8 cellular contexts compared by ENCODE assay signal in the genomic region with DNA sequence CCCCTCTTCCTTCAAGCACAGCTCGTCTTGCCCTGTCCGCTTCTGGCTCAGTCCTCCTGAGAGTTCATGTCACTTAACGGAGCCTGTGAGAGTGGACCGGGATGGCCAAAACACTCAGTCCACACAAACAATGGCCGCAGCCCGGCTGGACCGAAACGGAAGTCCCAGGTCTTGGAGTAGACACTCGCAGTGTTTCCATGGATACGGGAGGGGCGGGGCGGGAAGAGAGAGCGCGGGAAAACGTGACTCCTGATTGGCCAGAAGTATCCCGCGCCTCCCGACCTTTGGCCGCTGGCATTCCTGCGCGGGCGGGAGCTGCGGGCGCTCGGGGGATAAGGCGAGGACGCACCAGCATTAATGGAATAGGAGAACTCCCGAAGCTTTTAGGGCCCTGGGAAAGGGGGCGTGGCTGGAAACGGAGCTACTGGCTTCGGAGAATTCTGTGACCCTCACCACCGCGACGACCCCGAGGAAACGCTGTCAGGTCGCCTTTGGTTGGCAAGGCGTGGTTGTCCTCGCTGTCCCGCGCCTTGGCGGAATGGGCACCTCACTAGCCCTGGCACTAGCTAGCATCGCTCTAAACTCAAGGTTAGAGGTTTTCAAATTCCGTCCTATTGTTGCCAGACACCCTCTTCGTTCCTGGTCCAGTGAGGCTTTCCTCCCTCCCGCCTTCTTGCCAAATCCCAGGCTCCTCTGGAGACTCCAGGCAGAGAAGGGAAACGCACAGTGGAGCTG. TPM values are rescaled to one million over a fixed set of nuclear protein-coding genes. Genes with fewer than 3 reads are reported as not detected.
DNase-seq lines count a peak whose midpoint lies in the region; ATAC-seq and TF ChIP-seq lines count a peak whose summit lies in the region.

A gene with protein sequence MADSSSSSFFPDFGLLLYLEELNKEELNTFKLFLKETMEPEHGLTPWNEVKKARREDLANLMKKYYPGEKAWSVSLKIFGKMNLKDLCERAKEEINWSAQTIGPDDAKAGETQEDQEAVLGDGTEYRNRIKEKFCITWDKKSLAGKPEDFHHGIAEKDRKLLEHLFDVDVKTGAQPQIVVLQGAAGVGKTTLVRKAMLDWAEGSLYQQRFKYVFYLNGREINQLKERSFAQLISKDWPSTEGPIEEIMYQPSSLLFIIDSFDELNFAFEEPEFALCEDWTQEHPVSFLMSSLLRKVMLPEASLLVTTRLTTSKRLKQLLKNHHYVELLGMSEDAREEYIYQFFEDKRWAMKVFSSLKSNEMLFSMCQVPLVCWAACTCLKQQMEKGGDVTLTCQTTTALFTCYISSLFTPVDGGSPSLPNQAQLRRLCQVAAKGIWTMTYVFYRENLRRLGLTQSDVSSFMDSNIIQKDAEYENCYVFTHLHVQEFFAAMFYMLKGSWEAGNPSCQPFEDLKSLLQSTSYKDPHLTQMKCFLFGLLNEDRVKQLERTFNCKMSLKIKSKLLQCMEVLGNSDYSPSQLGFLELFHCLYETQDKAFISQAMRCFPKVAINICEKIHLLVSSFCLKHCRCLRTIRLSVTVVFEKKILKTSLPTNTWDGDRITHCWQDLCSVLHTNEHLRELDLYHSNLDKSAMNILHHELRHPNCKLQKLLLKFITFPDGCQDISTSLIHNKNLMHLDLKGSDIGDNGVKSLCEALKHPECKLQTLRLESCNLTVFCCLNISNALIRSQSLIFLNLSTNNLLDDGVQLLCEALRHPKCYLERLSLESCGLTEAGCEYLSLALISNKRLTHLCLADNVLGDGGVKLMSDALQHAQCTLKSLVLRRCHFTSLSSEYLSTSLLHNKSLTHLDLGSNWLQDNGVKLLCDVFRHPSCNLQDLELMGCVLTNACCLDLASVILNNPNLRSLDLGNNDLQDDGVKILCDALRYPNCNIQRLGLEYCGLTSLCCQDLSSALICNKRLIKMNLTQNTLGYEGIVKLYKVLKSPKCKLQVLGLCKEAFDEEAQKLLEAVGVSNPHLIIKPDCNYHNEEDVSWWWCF (plus strand): TSS at position 297 of the 735 bp plus-strand sequence. CDS start 18,108 bp downstream, outside the sequence.
A gene (minus strand): TSS at position 164 of the 735 bp plus-strand sequence. CDS start 17,511 bp downstream, outside the sequence.

- H3K27me3 Mint-ChIP-seq in Calu3 (ENCODE audit: unreplicated experiment) (no peaks in the 10 kb centered on the region), H9 (ENCODE audit: low read depth) (peaks cover 13% of the 10 kb centered on the region)
- H3K27me3 Mint-ChIP-seq in CD8-positive, alpha-beta memory T cell: peaks cover 30 to 37% of the 10 kb centered on the region in 2 donors

- H4K5ac ChIP-seq in H9 (ENCODE audit: insufficient read length, low read depth, low read length): no peak within 1 kb of the TSS

- H3K4me2 ChIP-seq in H9 (ENCODE audit: insufficient read depth, insufficient read length, low read length): peak within 1 kb of the TSS; percentile 86

- H3T11ph ChIP-seq in H9 (ENCODE audit: low read length): no peak within 1 kb of the TSS

- H2BK12ac ChIP-seq in H9 (ENCODE audit: insufficient read length, low read depth, low read length): no peak within 1 kb of the TSS

- no peak within 1 kb of the TSS for H2BK20ac ChIP-seq in H9 (ENCODE audit: low read depth, low read length, poor library complexity, severe bottlenecking)

- H3K4me1 ChIP-seq in H9 (ENCODE audit: insufficient read depth, low read length) (no peaks in the 10 kb centered on the region), ascending aorta (peaks cover 0 to 8% of the 10 kb centered on the region in 2 donors), ovary (ENCODE audit: insufficient read depth) (peaks cover 3% of the 10 kb centered on the region)
- no peaks in the 10 kb centered on the region for H3K4me1 ChIP-seq in CD8-positive, alpha-beta memory T cell (ENCODE audit: insufficient read depth, low read length)

- no peak within 1 kb of the TSS for H2BK15ac ChIP-seq in H9 (ENCODE audit: low read depth, low read length)

- intact Hi-C loops in Calu3 (cut with micrococcal nuclease; ENCODE audit: unreplicated experiment) (no loop called here), ascending aorta (cut with DNase I) (no loop called here), left cardiac atrium (cut with DNase I) (no loop called here), ovary (cut with DNase I) (no loop called here)

- H3K23me2 ChIP-seq in H9 (ENCODE audit: insufficient read length, low read depth, low read length, poor library complexity, severe bottlenecking): peaks cover 3% of the 10 kb centered on the region

- POLR2A ChIA-PET in CD8-positive, alpha-beta memory T cell (lab: Charles Lee): no interaction called here

- H3K9me3 Mint-ChIP-seq in Calu3 (ENCODE audit: low read depth, unreplicated experiment): no peaks in the 10 kb centered on the region
- H3K9me3 Mint-ChIP-seq in H9: peaks cover 0 to 3% of the 10 kb centered on the region in 2 experiments; a peak in 2 of 5 replicates
- H3K9me3 Mint-ChIP-seq in CD8-positive, alpha-beta memory T cell: peaks cover 0 to 5% (median 2%) of the 10 kb centered on the region in 5 donors

- H3K9ac ChIP-seq in H9 (ENCODE audit: extremely low read depth, insufficient read length, low read length): peak within 1 kb of the TSS; percentile 85

- peaks cover 14% of the 10 kb centered on the region for H3K36me3 Mint-ChIP-seq in Calu3 (ENCODE audit: insufficient read depth, unreplicated experiment)
- H3K36me3 Mint-ChIP-seq in H9 (ENCODE audit: insufficient read depth in 1 of 3, low read depth in 3 of 3): no peaks in the 10 kb centered on the region; a peak in 1 of 7 replicates
- no peaks in the 10 kb centered on the region for H3K36me3 Mint-ChIP-seq in CD8-positive, alpha-beta memory T cell

- no peaks in the 10 kb centered on the region for H3K79me1 ChIP-seq in H9 (ENCODE audit: insufficient read depth, low read depth, low read length, poor library complexity, severe bottlenecking)

- H4K91ac ChIP-seq in H9 (ENCODE audit: insufficient read length, low read depth, low read length): no peak within 1 kb of the TSS

- H3K79me2 ChIP-seq in H9 (ENCODE audit: insufficient read depth, low read length): no peaks in the 10 kb centered on the region

- H3K4ac ChIP-seq in H9 (ENCODE audit: low read depth, low read length): no peak within 1 kb of the TSS

- CTCF ChIA-PET in Calu3 (lab: Charles Lee): interaction anchor here (0.6 kb wide), 1 partner anchor 194 kb away, joined by 8 read pairs; no protein-coding TSS in a partner anchor
- CTCF ChIA-PET in CD8-positive, alpha-beta memory T cell (lab: Charles Lee): no interaction called here

- H3K56ac ChIP-seq in H9 (ENCODE audit: insufficient read length, low read depth, low read length): no peak within 1 kb of the TSS

- H3K4me1 Mint-ChIP-seq in Calu3 (ENCODE audit: low read depth, unreplicated experiment) (no peaks in the 10 kb centered on the region), H9 (peaks cover 9 to 12% of the 10 kb centered on the region in 2 experiments)
- H3K4me1 Mint-ChIP-seq in CD8-positive, alpha-beta memory T cell: peaks cover 0 to 8% (median 0%) of the 10 kb centered on the region in 3 donors

- TF ChIP-seq CTCF in Calu3 (IDR thresholded peaks at IDR 0.05; ENCODE audit: unreplicated experiment) (no peak), H9 (conservative IDR thresholded peaks at IDR 0.05) (no peak), ascending aorta (IDR thresholded peaks at IDR 0.05) (no peak), ovary (IDR thresholded peaks at IDR 0.05) (no peak)

- TF ChIP-seq EP300 in ovary (IDR thresholded peaks at IDR 0.05): no peak

- BruUV-seq in Calu3 (replicated peaks; lab: Mats Ljungman, UMichigan): no TSS peak

- TF ChIP-seq POLR2A in ovary (IDR thresholded peaks at IDR 0.05): peak; percentile 6

- no peak within 1 kb of the TSS for H2AK5ac ChIP-seq in H9 (ENCODE audit: insufficient read length, low read length)

- H3K27ac ChIP-seq in H9 (ENCODE audit: insufficient read length, low read depth, low read length) (no peak within 1 kb of the TSS), ascending aorta (peak within 1 kb of the TSS; percentile 67 to 83), ovary (peak within 1 kb of the TSS; percentile 5 to 85)
- no peak within 1 kb of the TSS for H3K27ac ChIP-seq in CD8-positive, alpha-beta memory T cell (ENCODE audit: low read depth, low read length)

- H2AFZ ChIP-seq in H9 (ENCODE audit: low read length): peak within 1 kb of the TSS; percentile 94

- peak within 1 kb of the TSS; percentile 75 for H3K4me3 Mint-ChIP-seq in Calu3 (ENCODE audit: low read depth, unreplicated experiment)
- peak within 1 kb of the TSS; percentile 100 for H3K4me3 Mint-ChIP-seq in H9
- peak within 1 kb of the TSS in 1 of 7 donors; percentile 13 for H3K4me3 Mint-ChIP-seq in CD8-positive, alpha-beta memory T cell

- H4K8ac ChIP-seq in H9 (replicated peaks; ENCODE audit: insufficient read length, low read depth, low read length): no peak within 1 kb of the TSS

- no peak within 1 kb of the TSS for H2BK120ac ChIP-seq in H9 (ENCODE audit: low read depth, low read length, poor library complexity, severe bottlenecking)

- no peak within 1 kb of the TSS for H2BK5ac ChIP-seq in H9 (ENCODE audit: insufficient read length, low read length)

- H3K18ac ChIP-seq in H9 (ENCODE audit: insufficient read length, low read depth, low read length): peak within 1 kb of the TSS; percentile 93

- no peak within 1 kb of the TSS for H3K23ac ChIP-seq in H9 (ENCODE audit: insufficient read length, low read depth, low read length)

- H3K14ac ChIP-seq in H9 (ENCODE audit: insufficient read depth, low read length): peak within 1 kb of the TSS; percentile 86

- WGBS in H9 (ENCODE audit: extremely low coverage, insufficient read length, low lambda C conversion rate): no CpG with 5 or more reads among the region's 47 CpGs
- 1 to 2% (median 1%) methylated on average over 46 to 47 of the region's 47 CpGs for WGBS in ovary, 3 donors

- H3K27ac Mint-ChIP-seq in Calu3 (ENCODE audit: unreplicated experiment) (peak within 1 kb of the TSS; percentile 52), H9 (peak within 1 kb of the TSS; percentile 56 to 99 (median 96); a peak in 6 of 7 replicates)
- H3K27ac Mint-ChIP-seq in CD8-positive, alpha-beta memory T cell: no peak within 1 kb of the TSS

- peak within 1 kb of the TSS; percentile 71 to 75 for H3K4me3 ChIP-seq in ascending aorta
- H3K4me3 ChIP-seq in ovary: peak within 1 kb of the TSS; percentile 58
- no peak within 1 kb of the TSS for H3K4me3 ChIP-seq in CD8-positive, alpha-beta memory T cell (ENCODE audit: low read length)

- no peaks in the 10 kb centered on the region for H4K20me1 ChIP-seq in H9 (ENCODE audit: control insufficient read depth, insufficient read depth, insufficient read length)

- H3K27me3 ChIP-seq in H9 (ENCODE audit: insufficient read depth, low read length) (no peaks in the 10 kb centered on the region), ascending aorta (no peaks in the 10 kb centered on the region), ovary (no peaks in the 10 kb centered on the region)
- H3K27me3 ChIP-seq in CD8-positive, alpha-beta memory T cell (ENCODE audit: insufficient read depth, low read length, poor library complexity, severe bottlenecking): no peaks in the 10 kb centered on the region

- DNase-seq in Calu3 (peak; percentile 81), H9 (peak; percentile 98), NCI-H2227 treated with DMSO at 0.1 percent for 48 hours (lab: John Stamatoyannopoulos, UW) (peak; percentile 85), ascending aorta (ENCODE audit: low spot score in 2 of 2) (peak; percentile 58 to 96), left cardiac atrium (peak; percentile 95), ovary (peak; percentile 94 to 97 (median 95))
- DNase-seq in CD8-positive, alpha-beta memory T cell: no peak

- H3K36me3 ChIP-seq in ascending aorta (no peaks in the 10 kb centered on the region), ovary (no peaks in the 10 kb centered on the region)
- H3K36me3 ChIP-seq in CD8-positive, alpha-beta memory T cell (ENCODE audit: insufficient read depth, low read length): no peaks in the 10 kb centered on the region

- peak; percentile 99 to 100 for ATAC-seq in left cardiac atrium
- ATAC-seq in GM21367 (IDR thresholded peaks at IDR 0.05; ENCODE audit: unreplicated experiment): no peak

- no peaks in the 10 kb centered on the region for H3K9me3 ChIP-seq in H9 (ENCODE audit: control insufficient read depth, low read depth, low read length)
- no peaks in the 10 kb centered on the region for H3K9me3 ChIP-seq in ascending aorta
- no peaks in the 10 kb centered on the region for H3K9me3 ChIP-seq in ovary
- H3K9me3 ChIP-seq in CD8-positive, alpha-beta memory T cell (ENCODE audit: low read length): no peaks in the 10 kb centered on the region

RNA-seq across cellular contexts. Expression of the first gene that starts in this region (rescaled TPM):
- total RNA-seq in Calu3 (2022): not detected in 2 replicates
- 0.07 TPM in 1 of 2 replicates, not detected in the other for total RNA-seq in H9 (2021)
- total RNA-seq in ascending aorta: not detected
- total RNA-seq in left cardiac atrium: not detected
- total RNA-seq in ovary: under 1 TPM in 6 of 7 donors, not detected in 1; 0.10 to 0.33 (median 0.19) TPM
- under 1 TPM; 0.08 to 0.15 TPM for polyA plus RNA-seq in ovary
- total RNA-seq in CD8-positive, alpha-beta memory T cell: not detected
- not detected for polyA plus RNA-seq in CD8-positive, alpha-beta memory T cell

RNA-seq across cellular contexts. Expression of the second gene that starts in this region (rescaled TPM):
- total RNA-seq in Calu3 (2022) (3.0 and 3.1 TPM in 2 replicates), H9 (2021) (4.0 and 5.0 TPM in 2 replicates), ascending aorta (not detected), left cardiac atrium (1 to 10 TPM; 1.4 to 1.5 TPM), ovary (1 to 10 TPM; 3.7 to 6.8 (median 6.5) TPM)
- 1 to 10 TPM; 3.2 to 3.5 TPM for polyA plus RNA-seq in ovary
- not detected for total RNA-seq in CD8-positive, alpha-beta memory T cell
- not detected for polyA plus RNA-seq in CD8-positive, alpha-beta memory T cell

Comparison
In these comparisons a context has a peak if more than half of its experiments do, and no peak if none do; other contexts are left out.
1. Peak in DNase-seq, H3K4me3 ChIP-seq and H3K27ac ChIP-seq in ascending aorta; RNA of the genes that start here not detected or under 1 TPM.
2. DNase-seq: peak in Calu3 (single experiment), H9 (single experiment), NCI-H2227 treated with DMSO at 0.1 percent for 48 hours (single experiment), left cardiac atrium (single experiment) and ovary (5 of 5); none in CD8-positive, alpha-beta memory T cell (0 of 5).
3. H3K27ac Mint-ChIP-seq: peak in Calu3 (single experiment) and H9 (3 of 3); none in CD8-positive, alpha-beta memory T cell (0 of 8).
4. H3K27ac ChIP-seq: peak in ovary (2 of 2); none in H9 (single experiment) and CD8-positive, alpha-beta memory T cell (single experiment).